In genomic region chr14:50402965-50403364, GRCh38 we compare ENCODE assay signal across 24 cellular contexts. TPM values are rescaled to one million over a fixed set of nuclear protein-coding genes. Genes with fewer than 3 reads are reported as not detected.
A peak's percentile ranks its signal among the peaks of the same experiment; 100 is the strongest.
DNase-seq lines count a peak whose midpoint lies in the region; TF ChIP-seq lines count a peak whose summit lies in the region.
"Had no signal": no experiment of that assay in that cellular context is flagged by ENCODE, and none has a peak within 500 bp of the region (broad histone marks: within the 10 kb centered on the region; RNA-seq: fewer than 3 reads in every experiment).

No MANE protein-coding gene starts in this region.

- no peak for TF ChIP-seq POLR2A in esophagus squamous epithelium (IDR thresholded peaks at IDR 0.05)

- intact Hi-C loops in esophagus squamous epithelium (cut with DNase I): no loop called here

- H3K18ac ChIP-seq in mesenchymal stem cell (ENCODE audit: low read depth in 1 of 2, low read length in 2 of 2): peak overlapping the region in 1 of 2 experiments; percentile 64

- peak; percentile 65 for DNase-seq in ELR (ENCODE audit: low read depth)
- peak; percentile 65 for DNase-seq in MV-4-11 (lab: John Stamatoyannopoulos, UW)
- no peak for DNase-seq in endothelial cell (ENCODE audit: low spot score)
- DNase-seq in mesenchymal stem cell: no peak
- DNase-seq in NCI-H748 treated with DMSO at 0.1 percent for 48 hours (lab: John Stamatoyannopoulos, UW): no peak
- no peak for DNase-seq in esophagus squamous epithelium (lab: John Stamatoyannopoulos, UW)
- no peak for DNase-seq in NCI-H510A (lab: John Stamatoyannopoulos, UW)
- no peak for DNase-seq in activated CD4-positive, alpha-beta memory T cell treated with anti-CD3 and anti-CD28 coated beads, Interleukin-2, amount 10 ng/mL, durations not matched to agents 7 days and 5 days
- DNase-seq: ACHN; activated CD4-positive, CD25-positive, alpha-beta regulatory T cell treated with anti-CD3 and anti-CD28 coated beads, Interleukin-2, amount 50 U/mL, for 72 hours; activated CD8-positive, alpha-beta T cell treated with anti-CD3 and anti-CD28 coated beads, Interleukin-2, amount 10 ng/mL, durations not matched to agents 7 days and 5 days; activated gamma-delta T cell treated with Interleukin-2 at 50 U/mL for 16 hours; activated T-cell treated with anti-CD3 and anti-CD28 coated beads, Interleukin-2, amount 50 U/mL, for 1 hour; Caco-2; effector CD4-positive, alpha-beta T cell; left cardiac atrium; naive B cell; NCI-H1417 treated with DMSO at 0.1 percent for 48 hours; NK-92 treated with Interleukin-12 subunit alpha and Interleukin-12 subunit beta, amount 100 ng/mL, for 24 hours; stimulated activated CD4-positive, alpha-beta T cell treated with anti-CD3 and anti-CD28 coated beads, Interleukin-2, amount 100 ng/mL, for 48 hours; T-helper 1 cell had no signal

- no peaks in the 10 kb centered on the region for H3K79me1 ChIP-seq in mesenchymal stem cell (replicated peaks; ENCODE audit: low read length, poor library complexity, severe bottlenecking)

- TF ChIP-seq CTCF in endothelial cell (IDR thresholded peaks at IDR 0.05; ENCODE audit: unreplicated experiment) (no peak), esophagus squamous epithelium (IDR thresholded peaks at IDR 0.05) (no peak)

- peak overlapping the region; percentile 53 for H3K27ac Mint-ChIP-seq in endothelial cell (ENCODE audit: unreplicated experiment)
- H3K27ac Mint-ChIP-seq in activated CD4-positive, alpha-beta memory T cell treated with anti-CD3 and anti-CD28 coated beads, Interleukin-2, amount 10 ng/mL, durations not matched to agents 7 days and 5 days: no peak overlapping the region
- H3K27ac Mint-ChIP-seq: activated CD8-positive, alpha-beta T cell treated with anti-CD3 and anti-CD28 coated beads, Interleukin-2, amount 10 ng/mL, durations not matched to agents 7 days and 5 days; brain; stimulated activated memory B cell treated with anti-CD40 and anti-IgM and Interleukin-4, amounts not matched to agents 10 μg/mL and 1 μg/mL and 100 μg/mL, for 72 hours had no signal

- H3K4me1 Mint-ChIP-seq in endothelial cell (ENCODE audit: unreplicated experiment): peaks cover 18% of the 10 kb centered on the region
- no peaks in the 10 kb centered on the region for H3K4me1 Mint-ChIP-seq in activated CD4-positive, alpha-beta memory T cell treated with anti-CD3 and anti-CD28 coated beads, Interleukin-2, amount 10 ng/mL, durations not matched to agents 7 days and 5 days

- no peak overlapping the region for H3K4me3 Mint-ChIP-seq in endothelial cell (ENCODE audit: unreplicated experiment)
- H3K4me3 Mint-ChIP-seq in activated CD4-positive, alpha-beta memory T cell treated with anti-CD3 and anti-CD28 coated beads, Interleukin-2, amount 10 ng/mL, durations not matched to agents 7 days and 5 days: no peak overlapping the region
- H3K4me3 Mint-ChIP-seq: activated CD8-positive, alpha-beta T cell treated with anti-CD3 and anti-CD28 coated beads, Interleukin-2, amount 10 ng/mL, durations not matched to agents 7 days and 5 days; brain; naive B cell; stimulated activated memory B cell treated with anti-CD40 and anti-IgM and Interleukin-4, amounts not matched to agents 10 μg/mL and 1 μg/mL and 100 μg/mL, for 72 hours had no signal

- H3K14ac ChIP-seq in mesenchymal stem cell (ENCODE audit: low read length in 2 of 2): no peak overlapping the region

- peak overlapping the region; percentile 22 for H2AK5ac ChIP-seq in mesenchymal stem cell (ENCODE audit: low read length, severe bottlenecking)

- no peak overlapping the region for H2BK15ac ChIP-seq in mesenchymal stem cell (ENCODE audit: low read depth, poor library complexity, severe bottlenecking)

- no peaks in the 10 kb centered on the region for H3K27me3 Mint-ChIP-seq in endothelial cell (ENCODE audit: unreplicated experiment)
- no peaks in the 10 kb centered on the region for H3K27me3 Mint-ChIP-seq in activated CD4-positive, alpha-beta memory T cell treated with anti-CD3 and anti-CD28 coated beads, Interleukin-2, amount 10 ng/mL, durations not matched to agents 7 days and 5 days
- H3K27me3 Mint-ChIP-seq: brain; naive B cell; stimulated activated memory B cell treated with anti-CD40 and anti-IgM and Interleukin-4, amounts not matched to agents 10 μg/mL and 1 μg/mL and 100 μg/mL, for 72 hours had no signal

- H3K4ac ChIP-seq in mesenchymal stem cell (ENCODE audit: low read depth in 1 of 2, low read length in 2 of 2): peak overlapping the region in 1 of 2 experiments; percentile 7

- peak overlapping the region; percentile 38 to 98 for H2BK12ac ChIP-seq in mesenchymal stem cell (ENCODE audit: low read length in 2 of 2)

- no peak overlapping the region for H3K9ac ChIP-seq in mesenchymal stem cell (ENCODE audit: low read length)
- H3K9ac ChIP-seq: BLaER1 had no signal

- peaks cover 11% of the 10 kb centered on the region for H3K4me1 ChIP-seq in mesenchymal stem cell (ENCODE audit: control insufficient read depth, insufficient read depth, low read depth, low read length)
- peaks cover 0 to 22% (median 0%) of the 10 kb centered on the region in 3 donors for H3K4me1 ChIP-seq in esophagus squamous epithelium
- H3K4me1 ChIP-seq: Caco-2 had no signal

- no peak overlapping the region for H3K27ac ChIP-seq in mesenchymal stem cell (ENCODE audit: low read length, poor library complexity, severe bottlenecking)
- no peak overlapping the region for H3K27ac ChIP-seq in esophagus squamous epithelium
- H3K27ac ChIP-seq: BLaER1 had no signal

- no peak overlapping the region for H4K91ac ChIP-seq in mesenchymal stem cell (ENCODE audit: low read length)

- H3K9me3 ChIP-seq in mesenchymal stem cell (ENCODE audit: control insufficient read depth, low read length): no peaks in the 10 kb centered on the region
- no peaks in the 10 kb centered on the region for H3K9me3 ChIP-seq in esophagus squamous epithelium
- H3K9me3 ChIP-seq: Caco-2 had no signal

- H2AFZ ChIP-seq in mesenchymal stem cell (ENCODE audit: low read depth, low read length): no peak overlapping the region

- H2BK5ac ChIP-seq in mesenchymal stem cell (ENCODE audit: low read depth, low read length, poor library complexity, severe bottlenecking): no peak overlapping the region

- CTCF ChIA-PET in activated CD4-positive, alpha-beta memory T cell treated with anti-CD3 and anti-CD28 coated beads, Interleukin-2, amount 10 ng/mL, durations not matched to agents 7 days and 5 days (lab: Charles Lee): interaction anchor here (1.2 to 1.4 kb wide), 2 partner anchors 10 to 82 kb away, joined by 4 read pairs; no protein-coding TSS in a partner anchor

- POLR2A ChIA-PET in activated CD4-positive, alpha-beta memory T cell treated with anti-CD3 and anti-CD28 coated beads, Interleukin-2, amount 10 ng/mL, durations not matched to agents 7 days and 5 days (lab: Charles Lee): no interaction called here

- no peak overlapping the region for H4K8ac ChIP-seq in mesenchymal stem cell (ENCODE audit: low read length)

- no peak overlapping the region for H3K23ac ChIP-seq in mesenchymal stem cell (ENCODE audit: low read length in 2 of 2)

- no peaks in the 10 kb centered on the region for H3K9me3 Mint-ChIP-seq in endothelial cell (ENCODE audit: unreplicated experiment)
- peaks cover 2% of the 10 kb centered on the region for H3K9me3 Mint-ChIP-seq in activated CD4-positive, alpha-beta memory T cell treated with anti-CD3 and anti-CD28 coated beads, Interleukin-2, amount 10 ng/mL, durations not matched to agents 7 days and 5 days

- H3K36me3 ChIP-seq in mesenchymal stem cell (ENCODE audit: control insufficient read depth in 1 of 2, insufficient read depth in 2 of 2, low read depth in 1 of 2, low read length in 2 of 2): no peaks in the 10 kb centered on the region
- no peaks in the 10 kb centered on the region for H3K36me3 ChIP-seq in esophagus squamous epithelium
- H3K36me3 ChIP-seq: BLaER1 had no signal

- H3K4me2 ChIP-seq in mesenchymal stem cell (ENCODE audit: low read length, poor library complexity, severe bottlenecking): no peak overlapping the region
- H3K4me2 ChIP-seq: BLaER1 had no signal

- 88% methylated on average over 1 of the region's 1 CpG for WGBS in mesenchymal stem cell
- WGBS in esophagus squamous epithelium, 2 donors: 59 to 67% methylated on average over 1 of the region's 1 CpG

- peaks cover 5% of the 10 kb centered on the region for H3K36me3 Mint-ChIP-seq in endothelial cell (ENCODE audit: low read depth, unreplicated experiment)
- H3K36me3 Mint-ChIP-seq in activated CD4-positive, alpha-beta memory T cell treated with anti-CD3 and anti-CD28 coated beads, Interleukin-2, amount 10 ng/mL, durations not matched to agents 7 days and 5 days (ENCODE audit: low read depth): no peaks in the 10 kb centered on the region
- H3K36me3 Mint-ChIP-seq: naive B cell; stimulated activated memory B cell treated with anti-CD40 and anti-IgM and Interleukin-4, amounts not matched to agents 10 μg/mL and 1 μg/mL and 100 μg/mL, for 72 hours had no signal

- H3K27me3 ChIP-seq in mesenchymal stem cell (ENCODE audit: control insufficient read depth in 1 of 2, insufficient read depth in 1 of 2, low read length in 2 of 2) (no peaks in the 10 kb centered on the region), esophagus squamous epithelium (no peaks in the 10 kb centered on the region)
- H3K27me3 ChIP-seq: BLaER1 had no signal

- peak overlapping the region; percentile 67 for H2BK120ac ChIP-seq in mesenchymal stem cell (ENCODE audit: low read depth, low read length)

- H3K4me3 ChIP-seq in mesenchymal stem cell (ENCODE audit: insufficient read depth in 1 of 2, low read depth in 1 of 2, low read length in 2 of 2) (no peak overlapping the region), esophagus squamous epithelium (no peak overlapping the region)
- H3K4me3 ChIP-seq: BLaER1 had no signal

RNA-seq across cellular contexts. Expression of gene CDKL1, which starts 6.3 kb away (rescaled TPM):
- 19.0 TPM for total RNA-seq in endothelial cell (ENCODE audit: unreplicated experiment)
- 6.5 TPM for polyA plus RNA-seq in mesenchymal stem cell (2013, experiment 1 of 2)
- 4.4 TPM for polyA plus RNA-seq in mesenchymal stem cell (2013, experiment 2 of 2)
- 10 to 100 TPM in 3 of 4 donors, 1 to 10 TPM in 1; 2.9 to 16.6 (median 11.5) TPM for total RNA-seq in esophagus squamous epithelium
- total RNA-seq in activated CD4-positive, alpha-beta memory T cell treated with anti-CD3 and anti-CD28 coated beads, Interleukin-2, amount 10 ng/mL, durations not matched to agents 7 days and 5 days: 1 to 10 TPM; 5.3 to 8.8 TPM

Comparison
In these comparisons a context has a peak if more than half of its experiments do, and no peak if none do; other contexts are left out.
1. DNase-seq: peak in ELR (single experiment) and MV-4-11 (single experiment); none in endothelial cell (single experiment), mesenchymal stem cell (single experiment), NCI-H748 treated with DMSO at 0.1 percent for 48 hours (single experiment), esophagus squamous epithelium (single experiment), NCI-H510A (single experiment) and activated CD4-positive, alpha-beta memory T cell treated with anti-CD3 and anti-CD28 coated beads, Interleukin-2, amount 10 ng/mL, durations not matched to agents 7 days and 5 days (single experiment).